ENCODE assay signal across 8 cellular contexts in the genomic region with DNA sequence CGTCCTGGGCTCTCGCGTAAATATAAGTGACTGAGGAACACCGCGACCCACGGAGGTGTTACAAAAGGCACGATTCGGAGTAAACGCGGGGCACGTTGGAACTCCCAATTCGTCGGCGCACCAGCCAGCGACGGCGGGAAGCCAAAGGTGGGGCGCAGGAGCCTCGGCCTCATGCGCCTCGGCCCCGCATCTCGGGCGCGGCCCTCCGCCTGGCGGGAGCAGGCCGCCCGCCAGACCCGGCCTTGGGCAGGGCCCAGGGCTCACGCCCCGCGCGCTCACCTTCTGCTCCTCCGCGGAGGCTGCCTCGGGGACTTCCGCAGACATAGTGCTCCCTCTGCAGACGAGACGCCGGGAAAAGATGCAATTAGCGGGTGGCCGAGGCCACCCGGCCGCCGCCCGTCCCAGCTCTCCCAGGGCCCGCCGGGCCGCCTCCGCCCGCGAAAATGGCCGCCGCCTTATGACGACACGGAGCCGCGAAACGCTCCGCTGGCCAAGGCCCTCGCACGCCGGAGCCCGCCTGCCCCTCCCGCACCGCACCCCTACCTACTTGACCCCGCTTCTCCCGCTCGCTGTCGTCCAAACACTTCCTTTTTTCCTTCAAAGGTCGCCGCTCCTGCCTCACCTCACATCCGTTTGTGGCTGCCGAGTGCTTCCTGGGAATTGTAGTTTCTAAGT. TPM values are rescaled to one million over a fixed set of nuclear protein-coding genes. Genes with fewer than 3 reads are reported as not detected.
DNase-seq lines count a peak whose midpoint lies in the region; ATAC-seq and TF ChIP-seq lines count a peak whose summit lies in the region.

ARPP19 (minus strand) TSS at position 462 of the 675 bp plus-strand sequence; CDS start at position 324, 138 bp downstream.

- TF ChIP-seq CTCF in GM12872 (IDR thresholded peaks at IDR 0.05; ENCODE audit: insufficient read depth, low read depth, low read length) (0 out of 3 replicates have a peak, but pooled peaks have one; percentile 22), cardiac muscle cell (IDR thresholded peaks at IDR 0.05; ENCODE audit: low read depth, low read length) (peak; percentile 15), type B pancreatic cell (conservative IDR thresholded peaks at IDR 0.05) (peak; percentile 19)

- ATAC-seq in HG02678 (IDR thresholded peaks at IDR 0.05; ENCODE audit: unreplicated experiment), result peak; percentile 67
- ATAC-seq in activated naive CD8-positive, alpha-beta T cell treated with anti-CD3 and anti-CD28 coated beads, Interleukin-2, amount 50 U/mL, for 24 hours, result peak; percentile 82

- H3K36me3 Mint-ChIP-seq in activated naive CD8-positive, alpha-beta T cell treated with anti-CD3 and anti-CD28 coated beads, Interleukin-2, amount 50 U/mL, for 24 hours (ENCODE audit: low read depth), result peaks cover 16% of the 10 kb centered on the region
- H3K36me3 Mint-ChIP-seq in type B pancreatic cell, result no peaks in the 10 kb centered on the region

- peak; percentile 84 for DNase-seq in NCI-H1105 treated with DMSO at 0.1 percent for 48 hours (lab: John Stamatoyannopoulos, UW)
- peak; percentile 94 for DNase-seq in SW480 (ENCODE audit: low spot score)
- peak; percentile 85 for DNase-seq in activated naive CD8-positive, alpha-beta T cell treated with anti-CD3 and anti-CD28 coated beads, Interleukin-2, amount 50 U/mL, for 24 hours
- peak; percentile 93 to 95 for DNase-seq in cardiac muscle cell (ENCODE audit: low read depth in 1 of 2, low spot score in 1 of 2)
- DNase-seq in pons (ENCODE audit: low spot score), result peak; percentile 91
- DNase-seq in type B pancreatic cell (ENCODE audit: extremely low spot score, unreplicated experiment), result peak; percentile 93

- H3K27ac Mint-ChIP-seq in activated naive CD8-positive, alpha-beta T cell treated with anti-CD3 and anti-CD28 coated beads, Interleukin-2, amount 50 U/mL, for 24 hours, result peak within 1 kb of the TSS; percentile 99
- peak within 1 kb of the TSS; percentile 92 for H3K27ac Mint-ChIP-seq in type B pancreatic cell

- H3K27ac ChIP-seq in cardiac muscle cell, result peak within 1 kb of the TSS; percentile 97

- no peaks in the 10 kb centered on the region for H3K9me3 ChIP-seq in cardiac muscle cell (ENCODE audit: low read depth)

- H3K4me3 Mint-ChIP-seq in activated naive CD8-positive, alpha-beta T cell treated with anti-CD3 and anti-CD28 coated beads, Interleukin-2, amount 50 U/mL, for 24 hours, result peak within 1 kb of the TSS; percentile 97
- H3K4me3 Mint-ChIP-seq in type B pancreatic cell, result peak within 1 kb of the TSS; percentile 98

- H3K36me3 ChIP-seq in cardiac muscle cell, result no peaks in the 10 kb centered on the region

- no peaks in the 10 kb centered on the region for H3K27me3 ChIP-seq in cardiac muscle cell

- no peaks in the 10 kb centered on the region for H3K9me3 Mint-ChIP-seq in activated naive CD8-positive, alpha-beta T cell treated with anti-CD3 and anti-CD28 coated beads, Interleukin-2, amount 50 U/mL, for 24 hours
- no peaks in the 10 kb centered on the region for H3K9me3 Mint-ChIP-seq in type B pancreatic cell

- no peaks in the 10 kb centered on the region for H3K27me3 Mint-ChIP-seq in activated naive CD8-positive, alpha-beta T cell treated with anti-CD3 and anti-CD28 coated beads, Interleukin-2, amount 50 U/mL, for 24 hours
- H3K27me3 Mint-ChIP-seq in type B pancreatic cell, result no peaks in the 10 kb centered on the region

- H3K4me1 Mint-ChIP-seq in activated naive CD8-positive, alpha-beta T cell treated with anti-CD3 and anti-CD28 coated beads, Interleukin-2, amount 50 U/mL, for 24 hours, result peaks cover 37% of the 10 kb centered on the region
- peaks cover 15% of the 10 kb centered on the region for H3K4me1 Mint-ChIP-seq in type B pancreatic cell (ENCODE audit: unreplicated experiment)

- H3K4me3 ChIP-seq in cardiac muscle cell, result peak within 1 kb of the TSS; percentile 46

- peaks cover 4% of the 10 kb centered on the region for H3K4me1 ChIP-seq in cardiac muscle cell (ENCODE audit: low read depth)

RNA-seq across cellular contexts. Expression of gene ARPP19, which starts in this region (rescaled TPM):
- 90.2 and 176 TPM in 2 replicates for total RNA-seq in cardiac muscle cell
- polyA plus RNA-seq in cardiac muscle cell, result 78.9 and 133 TPM in 2 replicates
- 160 and 167 TPM in 2 replicates for total RNA-seq in type B pancreatic cell (ENCODE audit: low replicate concordance)

Comparison
In these comparisons a context has a peak if more than half of its experiments do, and no peak if none do; other contexts are left out.
1. Peak in every context shown above with its lines: DNase-seq, ATAC-seq, H3K4me3 ChIP-seq and H3K27ac ChIP-seq.